ENCODE assay signal across 2 cellular contexts in the genomic region with DNA sequence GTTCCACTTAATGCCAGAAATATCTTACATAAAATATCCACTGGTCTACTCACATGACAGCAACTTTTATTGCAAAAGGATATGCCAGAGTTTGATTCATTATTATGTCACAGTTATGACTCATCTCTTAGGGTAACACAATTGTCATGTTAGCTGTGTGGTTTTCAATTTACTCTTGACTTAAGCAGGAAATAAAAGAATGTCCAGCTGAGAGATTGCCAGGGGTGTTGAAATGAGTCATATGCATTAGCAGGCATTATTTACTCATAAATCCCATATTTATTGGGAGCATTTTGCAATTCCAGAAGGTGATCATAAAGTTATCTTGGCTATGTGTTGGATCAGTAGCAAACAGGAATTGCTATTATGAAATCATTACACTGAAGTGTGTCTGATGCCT.
TF ChIP-seq lines count a peak whose summit lies in the region.

No MANE protein-coding gene starts in this region.

TF ChIP-seq in WTC11, 78 proteins besides CTCF, POLR2A, EP300 and RAD21 (continued from another document):
- TF ChIP-seq, protein P1, sequence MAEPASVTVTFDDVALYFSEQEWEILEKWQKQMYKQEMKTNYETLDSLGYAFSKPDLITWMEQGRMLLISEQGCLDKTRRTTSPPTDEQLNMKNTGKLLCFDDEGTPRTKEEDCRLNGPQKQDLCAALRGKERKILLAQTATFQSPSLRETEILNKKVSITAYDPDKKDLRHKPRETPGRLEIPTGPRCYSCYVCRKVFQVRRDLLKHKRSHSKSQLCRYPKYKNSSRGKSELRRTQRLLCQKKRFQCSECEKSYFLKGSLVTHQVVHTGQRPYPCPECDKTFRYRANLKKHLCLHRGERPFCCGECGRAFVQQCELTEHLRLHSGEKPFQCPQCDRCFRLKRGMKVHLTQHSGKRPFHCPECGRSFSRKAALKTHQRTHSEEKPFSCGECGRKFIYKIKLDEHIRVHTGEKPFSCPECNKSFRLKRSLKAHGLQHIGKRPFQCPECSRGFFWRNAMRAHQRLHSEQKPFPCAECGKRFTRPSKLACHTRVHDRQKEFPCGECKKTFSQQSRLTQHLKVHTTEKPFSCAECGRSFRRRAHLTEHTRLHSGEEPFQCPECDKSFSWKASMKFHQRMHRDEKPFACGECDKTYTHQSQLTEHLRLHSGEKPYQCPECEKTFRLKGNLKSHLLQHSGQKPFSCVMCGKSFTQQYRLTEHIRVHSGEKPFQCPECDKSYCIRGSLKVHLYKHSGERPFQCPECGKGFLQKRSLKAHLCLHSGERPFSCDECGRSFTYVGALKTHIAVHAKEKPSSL (CRISPR knock-in tag; conservative IDR thresholded peaks at IDR 0.05): no peak
- no peak for TF ChIP-seq ZBTB21 (CRISPR knock-in tag; IDR thresholded peaks at IDR 0.05; ENCODE audit: borderline replicate concordance)
- TF ChIP-seq, protein P2, sequence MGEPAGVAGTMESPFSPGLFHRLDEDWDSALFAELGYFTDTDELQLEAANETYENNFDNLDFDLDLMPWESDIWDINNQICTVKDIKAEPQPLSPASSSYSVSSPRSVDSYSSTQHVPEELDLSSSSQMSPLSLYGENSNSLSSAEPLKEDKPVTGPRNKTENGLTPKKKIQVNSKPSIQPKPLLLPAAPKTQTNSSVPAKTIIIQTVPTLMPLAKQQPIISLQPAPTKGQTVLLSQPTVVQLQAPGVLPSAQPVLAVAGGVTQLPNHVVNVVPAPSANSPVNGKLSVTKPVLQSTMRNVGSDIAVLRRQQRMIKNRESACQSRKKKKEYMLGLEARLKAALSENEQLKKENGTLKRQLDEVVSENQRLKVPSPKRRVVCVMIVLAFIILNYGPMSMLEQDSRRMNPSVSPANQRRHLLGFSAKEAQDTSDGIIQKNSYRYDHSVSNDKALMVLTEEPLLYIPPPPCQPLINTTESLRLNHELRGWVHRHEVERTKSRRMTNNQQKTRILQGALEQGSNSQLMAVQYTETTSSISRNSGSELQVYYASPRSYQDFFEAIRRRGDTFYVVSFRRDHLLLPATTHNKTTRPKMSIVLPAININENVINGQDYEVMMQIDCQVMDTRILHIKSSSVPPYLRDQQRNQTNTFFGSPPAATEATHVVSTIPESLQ (CRISPR knock-in tag; IDR thresholded peaks at IDR 0.05): no peak

TF ChIP-seq in GM23338, 12 proteins besides CTCF, POLR2A, EP300 and RAD21 (continued from another document):
- TF ChIP-seq, protein P3, sequence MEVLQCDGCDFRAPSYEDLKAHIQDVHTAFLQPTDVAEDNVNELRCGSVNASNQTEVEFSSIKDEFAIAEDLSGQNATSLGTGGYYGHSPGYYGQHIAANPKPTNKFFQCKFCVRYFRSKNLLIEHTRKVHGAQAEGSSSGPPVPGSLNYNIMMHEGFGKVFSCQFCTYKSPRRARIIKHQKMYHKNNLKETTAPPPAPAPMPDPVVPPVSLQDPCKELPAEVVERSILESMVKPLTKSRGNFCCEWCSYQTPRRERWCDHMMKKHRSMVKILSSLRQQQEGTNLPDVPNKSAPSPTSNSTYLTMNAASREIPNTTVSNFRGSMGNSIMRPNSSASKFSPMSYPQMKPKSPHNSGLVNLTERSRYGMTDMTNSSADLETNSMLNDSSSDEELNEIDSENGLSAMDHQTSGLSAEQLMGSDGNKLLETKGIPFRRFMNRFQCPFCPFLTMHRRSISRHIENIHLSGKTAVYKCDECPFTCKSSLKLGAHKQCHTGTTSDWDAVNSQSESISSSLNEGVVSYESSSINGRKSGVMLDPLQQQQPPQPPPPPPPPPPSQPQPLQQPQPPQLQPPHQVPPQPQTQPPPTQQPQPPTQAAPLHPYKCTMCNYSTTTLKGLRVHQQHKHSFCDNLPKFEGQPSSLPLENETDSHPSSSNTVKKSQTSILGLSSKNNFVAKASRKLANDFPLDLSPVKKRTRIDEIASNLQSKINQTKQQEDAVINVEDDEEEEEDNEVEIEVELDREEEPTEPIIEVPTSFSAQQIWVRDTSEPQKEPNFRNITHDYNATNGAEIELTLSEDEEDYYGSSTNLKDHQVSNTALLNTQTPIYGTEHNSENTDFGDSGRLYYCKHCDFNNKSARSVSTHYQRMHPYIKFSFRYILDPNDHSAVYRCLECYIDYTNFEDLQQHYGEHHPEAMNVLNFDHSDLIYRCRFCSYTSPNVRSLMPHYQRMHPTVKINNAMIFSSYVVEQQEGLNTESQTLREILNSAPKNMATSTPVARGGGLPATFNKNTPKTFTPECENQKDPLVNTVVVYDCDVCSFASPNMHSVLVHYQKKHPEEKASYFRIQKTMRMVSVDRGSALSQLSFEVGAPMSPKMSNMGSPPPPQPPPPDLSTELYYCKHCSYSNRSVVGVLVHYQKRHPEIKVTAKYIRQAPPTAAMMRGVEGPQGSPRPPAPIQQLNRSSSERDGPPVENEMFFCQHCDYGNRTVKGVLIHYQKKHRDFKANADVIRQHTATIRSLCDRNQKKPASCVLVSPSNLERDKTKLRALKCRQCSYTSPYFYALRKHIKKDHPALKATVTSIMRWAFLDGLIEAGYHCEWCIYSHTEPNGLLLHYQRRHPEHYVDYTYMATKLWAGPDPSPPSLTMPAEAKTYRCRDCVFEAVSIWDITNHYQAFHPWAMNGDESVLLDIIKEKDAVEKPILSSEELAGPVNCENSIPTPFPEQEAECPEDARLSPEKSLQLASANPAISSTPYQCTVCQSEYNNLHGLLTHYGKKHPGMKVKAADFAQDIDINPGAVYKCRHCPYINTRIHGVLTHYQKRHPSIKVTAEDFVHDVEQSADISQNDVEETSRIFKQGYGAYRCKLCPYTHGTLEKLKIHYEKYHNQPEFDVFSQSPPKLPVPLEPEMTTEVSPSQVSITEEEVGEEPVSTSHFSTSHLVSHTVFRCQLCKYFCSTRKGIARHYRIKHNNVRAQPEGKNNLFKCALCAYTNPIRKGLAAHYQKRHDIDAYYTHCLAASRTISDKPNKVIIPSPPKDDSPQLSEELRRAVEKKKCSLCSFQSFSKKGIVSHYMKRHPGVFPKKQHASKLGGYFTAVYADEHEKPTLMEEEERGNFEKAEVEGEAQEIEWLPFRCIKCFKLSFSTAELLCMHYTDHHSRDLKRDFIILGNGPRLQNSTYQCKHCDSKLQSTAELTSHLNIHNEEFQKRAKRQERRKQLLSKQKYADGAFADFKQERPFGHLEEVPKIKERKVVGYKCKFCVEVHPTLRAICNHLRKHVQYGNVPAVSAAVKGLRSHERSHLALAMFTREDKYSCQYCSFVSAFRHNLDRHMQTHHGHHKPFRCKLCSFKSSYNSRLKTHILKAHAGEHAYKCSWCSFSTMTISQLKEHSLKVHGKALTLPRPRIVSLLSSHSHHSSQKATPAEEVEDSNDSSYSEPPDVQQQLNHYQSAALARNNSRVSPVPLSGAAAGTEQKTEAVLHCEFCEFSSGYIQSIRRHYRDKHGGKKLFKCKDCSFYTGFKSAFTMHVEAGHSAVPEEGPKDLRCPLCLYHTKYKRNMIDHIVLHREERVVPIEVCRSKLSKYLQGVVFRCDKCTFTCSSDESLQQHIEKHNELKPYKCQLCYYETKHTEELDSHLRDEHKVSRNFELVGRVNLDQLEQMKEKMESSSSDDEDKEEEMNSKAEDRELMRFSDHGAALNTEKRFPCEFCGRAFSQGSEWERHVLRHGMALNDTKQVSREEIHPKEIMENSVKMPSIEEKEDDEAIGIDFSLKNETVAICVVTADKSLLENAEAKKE (CRISPR knock-in tag; IDR thresholded peaks at IDR 0.05): no peak
- TF ChIP-seq STAT1 (IDR thresholded peaks at IDR 0.05; ENCODE audit: unreplicated experiment) (no peak), REST (IDR thresholded peaks at IDR 0.05; ENCODE audit: unreplicated experiment) (no peak), CREB1 (CRISPR knock-in tag; IDR thresholded peaks at IDR 0.05; ENCODE audit: low read depth) (no peak), NANOG (IDR thresholded peaks at IDR 0.05; ENCODE audit: borderline replicate concordance) (no peak)
